ENCODE assay signal across 13 cellular contexts in genomic region chr3:27623085-27623753, GRCh38.
DNase-seq lines count a peak whose midpoint lies in the region; ATAC-seq, FAIRE-seq and TF ChIP-seq lines count a peak whose summit lies in the region.
"Had no signal": no experiment of that assay in that cellular context is flagged by ENCODE, and none has a peak within 500 bp of the region (broad histone marks: within the 10 kb centered on the region; RNA-seq: fewer than 3 reads in every experiment).

No MANE protein-coding gene starts in this region.

- H2AFZ ChIP-seq in endothelial cell of umbilical vein (ENCODE audit: low read depth, low read length), result peak overlapping the region; percentile 95

- no peaks in the 10 kb centered on the region for H3K79me2 ChIP-seq in endothelial cell of umbilical vein (ENCODE audit: control insufficient read depth, insufficient read depth, low read length)

- H3K27me3 ChIP-seq in endothelial cell of umbilical vein (ENCODE audit: control insufficient read depth in 2 of 2, insufficient read depth in 2 of 2, low read length in 2 of 2), result no peaks in the 10 kb centered on the region
- H3K27me3 ChIP-seq in right lobe of liver, result no peaks in the 10 kb centered on the region
- no peaks in the 10 kb centered on the region for H3K27me3 ChIP-seq in upper lobe of right lung
- H3K27me3 ChIP-seq: vagina had no signal

- no peaks in the 10 kb centered on the region for H4K20me1 ChIP-seq in endothelial cell of umbilical vein (replicated peaks; ENCODE audit: control insufficient read depth, extremely low read depth, insufficient read depth, low read length)

- peak overlapping the region; percentile 67 for H3K4me2 ChIP-seq in endothelial cell of umbilical vein (ENCODE audit: insufficient read depth, low read length)

- H3K36me3 ChIP-seq in endothelial cell of umbilical vein (ENCODE audit: control insufficient read depth in 2 of 2, extremely low read depth in 1 of 2, insufficient read depth in 2 of 2, low read length in 2 of 2), result no peaks in the 10 kb centered on the region
- no peaks in the 10 kb centered on the region for H3K36me3 ChIP-seq in right lobe of liver
- H3K36me3 ChIP-seq in upper lobe of right lung, result no peaks in the 10 kb centered on the region
- H3K36me3 ChIP-seq: vagina had no signal

- peak; percentile 24 to 32 for DNase-seq in SHP77 (lab: John Stamatoyannopoulos, UW)
- no peak for DNase-seq in SHP77 treated with DMSO at 0.1 percent for 48 hours (lab: John Stamatoyannopoulos, UW)
- peak; percentile 74 for DNase-seq in endothelial cell of umbilical vein (ENCODE audit: low read depth, low spot score)
- DNase-seq in right lobe of liver, result no peak
- DNase-seq in upper lobe of right lung, result no peak
- no peak for DNase-seq in GM13977 (ENCODE audit: low spot score)
- DNase-seq in ACHN, result no peak
- no peak for DNase-seq in kidney tubule cell (ENCODE audit: low spot score)
- DNase-seq: activated CD4-positive, alpha-beta T cell treated with anti-CD3 and anti-CD28 coated beads for 48 hours; NCI-H1694 treated with DMSO at 0.1 percent for 48 hours; T-cell had no signal

- H3K4me1 ChIP-seq in endothelial cell of umbilical vein (ENCODE audit: control insufficient read depth, extremely low read depth, insufficient read depth, low read length), result peaks cover 40% of the 10 kb centered on the region
- no peaks in the 10 kb centered on the region for H3K4me1 ChIP-seq in right lobe of liver
- peaks cover 12% of the 10 kb centered on the region for H3K4me1 ChIP-seq in upper lobe of right lung
- H3K4me1 ChIP-seq: vagina had no signal

- peak; percentile 42 for FAIRE-seq in endothelial cell of umbilical vein (lab: Jason Lieb, UNC)

- H3K9ac ChIP-seq in endothelial cell of umbilical vein (replicated peaks; ENCODE audit: extremely low read depth, insufficient read depth, low read length), result peak overlapping the region; percentile 35

- peak overlapping the region; percentile 94 for H3K27ac ChIP-seq in endothelial cell of umbilical vein (ENCODE audit: insufficient read depth, low read depth, low read length)
- peak overlapping the region in 1 of 3 donors; percentile 14 for H3K27ac ChIP-seq in right lobe of liver
- H3K27ac ChIP-seq in upper lobe of right lung, result peak overlapping the region; percentile 56
- H3K27ac ChIP-seq: vagina had no signal

- BruUV-seq in endothelial cell of umbilical vein (replicated peaks; lab: Mats Ljungman, UMichigan), result TSS peak; percentile 91

- no peak for TF ChIP-seq CTCF in endothelial cell of umbilical vein (IDR thresholded peaks at IDR 0.05; ENCODE audit: extremely low read depth in 1 of 2, insufficient read depth in 1 of 2, low read depth in 1 of 2, low read length in 2 of 2)
- TF ChIP-seq CTCF in right lobe of liver (IDR thresholded peaks at IDR 0.05), result no peak
- TF ChIP-seq CTCF in upper lobe of right lung (IDR thresholded peaks at IDR 0.05), result no peak
- no peak for TF ChIP-seq CTCF in GM13977 (IDR thresholded peaks at IDR 0.05; ENCODE audit: extremely low read depth, insufficient read depth, missing control alignments)

- H3K4me3 ChIP-seq in endothelial cell of umbilical vein (replicated peaks in 1 of 3; ENCODE audit: insufficient read depth in 1 of 3, low read depth in 1 of 3, low read length in 3 of 3) (no peak overlapping the region), right lobe of liver (no peak overlapping the region), upper lobe of right lung (no peak overlapping the region)
- H3K4me3 ChIP-seq: vagina had no signal

- intact Hi-C loops in endothelial cell of umbilical vein (cut with micrococcal nuclease) (loop anchor here (1.0 kb wide), 2 partner anchors 33 to 89 kb away; no protein-coding TSS in a partner anchor), right lobe of liver (cut with DNase I) (no loop called here), upper lobe of right lung (cut with DNase I) (no loop called here)

- TF ChIP-seq POLR2A in endothelial cell of umbilical vein (IDR thresholded peaks at IDR 0.05; ENCODE audit: low read depth, low read length) (no peak), right lobe of liver (IDR thresholded peaks at IDR 0.05) (no peak)

- 41% methylated on average over 4 of the region's 4 CpGs for WGBS in right lobe of liver (ENCODE audit: insufficient coverage, low coverage, low lambda C conversion rate, missing lambda C conversion rate)

- CTCF ChIA-PET in endothelial cell of umbilical vein (lab: Charles Lee), result interaction anchor here (0.9 to 3.6 kb wide), 3 partner anchors 12 to 58 kb away, joined by 3 to 15 read pairs (median 4); no protein-coding TSS in a partner anchor

- dilution Hi-C loops in endothelial cell of umbilical vein (cut with MboI; ENCODE audit: extremely low pct_ligation_motif_present, low sequenced_read_pairs), result no loop called here

- peak; percentile 39 to 78 (median 53) for ATAC-seq in right lobe of liver
- peak; percentile 82 for ATAC-seq in upper lobe of right lung
- ATAC-seq: activated T-helper 17 cell treated with anti-CD3 and anti-CD28 coated beads, Interleukin-2, amount 50 U/mL, for 72 hours; T-cell had no signal

- in situ Hi-C loops in GM13977 (cut with MboI; ENCODE audit: low pct_unique_long_range_greater_than_20kb, low sequenced_read_pairs, unreplicated experiment) (no loop called here), ACHN (cut with HindIII; ENCODE audit: low pct_ligation_motif_present, low pct_unique_long_range_greater_than_20kb, low sequenced_read_pairs) (no loop called here)

- POLR2A ChIA-PET in endothelial cell of umbilical vein (lab: Charles Lee), result no interaction called here

- H3K9me3 ChIP-seq in endothelial cell of umbilical vein (replicated peaks; ENCODE audit: control insufficient read depth, insufficient read depth, low read length) (no peaks in the 10 kb centered on the region), right lobe of liver (no peaks in the 10 kb centered on the region), upper lobe of right lung (no peaks in the 10 kb centered on the region)
- H3K9me3 ChIP-seq: vagina had no signal

- H3K9me1 ChIP-seq in endothelial cell of umbilical vein (replicated peaks; ENCODE audit: control insufficient read depth, extremely low read depth, insufficient read depth, low read length), result no peaks in the 10 kb centered on the region

TF ChIP-seq in endothelial cell of umbilical vein, 7 proteins besides CTCF, POLR2A, EP300 and RAD21:
- TF ChIP-seq EZH2 (IDR thresholded peaks at IDR 0.05; ENCODE audit: borderline replicate concordance, low read depth, low read length, severe bottlenecking) (no peak), FOS (IDR thresholded peaks at IDR 0.05; ENCODE audit: borderline replicate concordance, insufficient read depth, low read length) (peak; percentile 60), MAX (IDR thresholded peaks at IDR 0.05; ENCODE audit: insufficient read depth, insufficient read length) (no peak), MYC (IDR thresholded peaks at IDR 0.05; ENCODE audit: low read depth, low read length) (no peak), POLR2AphosphoS5 (IDR thresholded peaks at IDR 0.05; ENCODE audit: insufficient read depth, low read depth, low read length) (peak; percentile 47), GATA2 (IDR thresholded peaks at IDR 0.05; ENCODE audit: insufficient read depth, insufficient read length, low read depth, low read length) (peak; percentile 88), JUN (IDR thresholded peaks at IDR 0.05; ENCODE audit: borderline replicate concordance, insufficient read depth, insufficient read length, low read depth) (peak; percentile 58)
TF ChIP-seq in endothelial cell of umbilical vein: peak in this region for 4.

Comparison
In these comparisons a context has a peak if more than half of its experiments do, and no peak if none do; other contexts are left out.
1. DNase-seq: peak in SHP77 (2 of 2) and endothelial cell of umbilical vein (single experiment); none in SHP77 treated with DMSO at 0.1 percent for 48 hours (single experiment), right lobe of liver (0 of 3), upper lobe of right lung (single experiment), GM13977 (single experiment), ACHN (single experiment) and kidney tubule cell (single experiment).